In the genomic region with DNA sequence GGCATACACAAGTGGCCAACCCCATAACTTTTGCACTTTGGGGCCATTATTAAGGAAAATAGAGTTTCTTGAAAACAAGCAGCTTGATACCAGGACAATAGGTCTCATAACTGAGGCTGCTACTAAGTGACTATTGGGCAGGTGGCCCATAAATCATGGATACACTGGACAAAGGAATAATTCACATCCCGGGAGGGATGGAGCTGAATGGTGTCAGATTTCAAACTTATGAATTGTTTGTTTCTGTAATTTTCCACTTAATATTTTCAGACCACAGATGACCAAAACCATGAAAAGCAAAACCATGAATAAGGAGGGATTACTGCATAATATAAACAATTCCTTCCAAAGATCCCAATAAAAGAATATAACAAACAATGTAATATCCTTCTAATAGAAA, we compare ENCODE assay signal across 16 cellular contexts.
DNase-seq lines count a peak whose midpoint lies in the region; ATAC-seq, FAIRE-seq and TF ChIP-seq lines count a peak whose summit lies in the region.
"Had no signal": no experiment of that assay in that cellular context is flagged by ENCODE, and none has a peak within 500 bp of the region (broad histone marks: within the 10 kb centered on the region; RNA-seq: fewer than 3 reads in every experiment).

No MANE protein-coding gene starts in this region.

- no peaks in the 10 kb centered on the region for H3K27me3 ChIP-seq in testis

- H3K4me3 ChIP-seq in testis (no peak overlapping the region), kidney (ENCODE audit: low read length in 2 of 2) (no peak overlapping the region)
- H3K4me3 ChIP-seq: A549 had no signal

- H3K36me3 ChIP-seq in testis (ENCODE audit: low read depth, missing control alignments): no peaks in the 10 kb centered on the region
- H3K36me3 ChIP-seq in kidney (ENCODE audit: control insufficient read depth in 1 of 2, insufficient read depth in 2 of 2, low read length in 2 of 2): peaks cover 8 to 10% of the 10 kb centered on the region in 2 donors

- TF ChIP-seq CTCF in testis (IDR thresholded peaks at IDR 0.05) (no peak), kidney (IDR thresholded peaks at IDR 0.05; ENCODE audit: borderline replicate concordance, extremely low read depth, insufficient read depth) (no peak)

- FAIRE-seq in endometrium (lab: Jason Lieb, UNC) (peak; percentile 64), kidney (lab: Jason Lieb, UNC) (no peak)
- FAIRE-seq: A549 had no signal

- H3K27ac ChIP-seq in testis (peak overlapping the region in 1 of 2 donors; percentile 26), kidney (ENCODE audit: low read depth in 2 of 2, low read length in 2 of 2) (no peak overlapping the region)
- H3K27ac ChIP-seq: A549 had no signal

- ATAC-seq in HG02678 (IDR thresholded peaks at IDR 0.05; ENCODE audit: unreplicated experiment) (no peak), GM18505 (IDR thresholded peaks at IDR 0.05; ENCODE audit: unreplicated experiment) (no peak)
- ATAC-seq: A549; activated T-cell treated with anti-CD3 and anti-CD28 coated beads, Interleukin-2, amount 50 U/mL, for 4 hours; left colon; stimulated activated naive CD8-positive, alpha-beta T cell treated with anti-CD3 and anti-CD28 coated beads, Interleukin-15, Interleukin-2, amounts not matched to agents 100 U/mL and 50 U/mL, for 24 hours had no signal

- peak; percentile 31 for DNase-seq in NCI-H2107 treated with DMSO at 0.1 percent for 48 hours (lab: John Stamatoyannopoulos, UW; ENCODE audit: unreplicated experiment)
- DNase-seq in NCI-H2107 (lab: John Stamatoyannopoulos, UW): no peak
- DNase-seq in NCI-H774 (lab: John Stamatoyannopoulos, UW): peak; percentile 16
- peak; percentile 58 for DNase-seq in testis
- DNase-seq in kidney: no peak
- DNase-seq: activated B cell treated with CpG ODN at 0.5 μM for 24 hours; activated T-cell treated with anti-CD3 and anti-CD28 coated beads, Interleukin-2, amount 50 U/mL, for 4 hours; left colon; NCI-H2171 treated with DMSO at 0.1 percent for 48 hours; Right ventricle myocardium superior; stimulated activated CD4-positive, alpha-beta T cell treated with anti-CD3 and anti-CD28 coated beads, Interleukin-2, amount 100 ng/mL, for 48 hours; stimulated activated naive CD8-positive, alpha-beta T cell treated with anti-CD3 and anti-CD28 coated beads, Interleukin-15, Interleukin-2, amounts not matched to agents 100 U/mL and 50 U/mL, for 24 hours had no signal

- WGBS in testis, 2 donors: 40 to 67% methylated on average over 1 of the region's 1 CpG

- H3K4me1 ChIP-seq in testis (peaks cover 4% of the 10 kb centered on the region), kidney (ENCODE audit: control insufficient read depth in 1 of 2, insufficient read depth in 1 of 2, low read depth in 1 of 2, low read length in 2 of 2) (peaks cover 0 to 4% of the 10 kb centered on the region in 2 donors)

- TF ChIP-seq POLR2A in testis (IDR thresholded peaks at IDR 0.05) (no peak), GM18505 (IDR thresholded peaks at IDR 0.05; ENCODE audit: borderline replicate concordance, extremely low read depth, insufficient read depth, insufficient read length) (no peak)

- intact Hi-C loops in testis (cut with DNase I; ENCODE audit: low total_unique reads): no loop called here
- intact Hi-C loops in kidney (cut with DNase I): no loop called here

- H3K9me3 ChIP-seq in testis: no peaks in the 10 kb centered on the region
- no peaks in the 10 kb centered on the region for H3K9me3 ChIP-seq in kidney (ENCODE audit: control insufficient read depth in 1 of 2, low read length in 2 of 2)
- H3K9me3 ChIP-seq: A549 had no signal

- H3K9ac ChIP-seq in kidney (ENCODE audit: low read length in 2 of 2): no peak overlapping the region

Comparison
In these comparisons a context has a peak if more than half of its experiments do, and no peak if none do; other contexts are left out.
1. DNase-seq: peak in NCI-H2107 treated with DMSO at 0.1 percent for 48 hours (single experiment), NCI-H774 (single experiment) and testis (single experiment); none in NCI-H2107 (single experiment) and kidney (single experiment).